1 cellular context compared by ENCODE assay signal in the genomic region with DNA sequence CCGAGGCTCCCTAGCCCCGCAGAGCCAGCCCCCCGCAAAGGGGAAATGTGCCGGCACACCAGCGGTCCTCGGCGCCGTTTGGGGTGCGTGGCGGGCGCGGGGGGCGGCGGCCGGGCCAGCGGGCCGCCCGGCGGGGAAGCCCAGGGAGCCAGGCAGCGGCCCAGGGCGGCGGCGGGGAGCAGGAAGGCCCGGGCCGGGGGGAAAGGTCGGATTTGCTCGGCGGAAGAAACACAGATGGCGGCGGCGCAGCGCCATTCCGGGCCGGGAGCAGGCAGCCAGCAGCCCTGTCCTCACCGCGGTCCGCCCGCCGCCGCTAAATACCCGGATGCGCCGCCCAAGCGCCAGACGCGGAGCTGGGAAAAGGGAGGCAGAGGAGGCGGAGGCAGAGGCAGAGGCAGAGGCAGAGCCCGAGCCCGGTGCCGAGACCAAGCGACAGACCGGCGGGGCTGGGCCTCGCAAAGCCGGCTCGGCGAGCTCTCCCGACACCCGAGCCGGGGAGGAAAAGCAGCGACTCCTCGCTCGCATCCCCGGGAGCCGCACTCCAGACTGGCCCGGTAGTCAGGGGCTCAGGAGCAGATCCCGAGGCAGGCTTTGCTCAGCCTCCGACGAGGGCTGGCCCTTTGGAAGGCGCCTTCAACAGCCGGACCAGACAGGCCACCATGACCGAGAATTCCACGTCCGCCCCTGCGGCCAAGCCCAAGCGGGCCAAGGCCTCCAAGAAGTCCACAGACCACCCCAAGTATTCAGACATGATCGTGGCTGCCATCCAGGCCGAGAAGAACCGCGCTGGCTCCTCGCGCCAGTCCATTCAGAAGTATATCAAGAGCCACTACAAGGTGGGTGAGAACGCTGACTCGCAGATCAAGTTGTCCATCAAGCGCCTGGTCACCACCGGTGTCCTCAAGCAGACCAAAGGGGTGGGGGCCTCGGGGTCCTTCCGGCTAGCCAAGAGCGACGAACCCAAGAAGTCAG.
TF ChIP-seq lines count a peak whose summit lies in the region.

No MANE protein-coding gene starts in this region.

TF ChIP-seq in HepG2, 621 proteins besides CTCF, POLR2A, EP300 and RAD21 (continued from another document and continues in another):
- TF ChIP-seq, protein P1, sequence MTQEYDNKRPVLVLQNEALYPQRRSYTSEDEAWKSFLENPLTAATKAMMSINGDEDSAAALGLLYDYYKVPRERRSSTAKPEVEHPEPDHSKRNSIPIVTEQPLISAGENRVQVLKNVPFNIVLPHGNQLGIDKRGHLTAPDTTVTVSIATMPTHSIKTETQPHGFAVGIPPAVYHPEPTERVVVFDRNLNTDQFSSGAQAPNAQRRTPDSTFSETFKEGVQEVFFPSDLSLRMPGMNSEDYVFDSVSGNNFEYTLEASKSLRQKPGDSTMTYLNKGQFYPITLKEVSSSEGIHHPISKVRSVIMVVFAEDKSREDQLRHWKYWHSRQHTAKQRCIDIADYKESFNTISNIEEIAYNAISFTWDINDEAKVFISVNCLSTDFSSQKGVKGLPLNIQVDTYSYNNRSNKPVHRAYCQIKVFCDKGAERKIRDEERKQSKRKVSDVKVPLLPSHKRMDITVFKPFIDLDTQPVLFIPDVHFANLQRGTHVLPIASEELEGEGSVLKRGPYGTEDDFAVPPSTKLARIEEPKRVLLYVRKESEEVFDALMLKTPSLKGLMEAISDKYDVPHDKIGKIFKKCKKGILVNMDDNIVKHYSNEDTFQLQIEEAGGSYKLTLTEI (CRISPR knock-in tag; conservative IDR thresholded peaks at IDR 0.05) = no peak
- TF ChIP-seq GPN1 (CRISPR knock-in tag; IDR thresholded peaks at IDR 0.05; ENCODE audit: borderline replicate concordance) (no peak), RFX3 (CRISPR knock-in tag; IDR thresholded peaks at IDR 0.05) (peak; percentile 11; the same call in 1 of the 2 replicates), ELF3 (CRISPR knock-in tag; IDR thresholded peaks at IDR 0.05) (peak; percentile 63; the same call in 1 of the 2 replicates), RELA (CRISPR knock-in tag; IDR thresholded peaks at IDR 0.05) (0 out of 2 replicates have a peak, but pooled peaks have one; percentile 56), HNRNPH1 (optimal IDR thresholded peaks at IDR 0.05; ENCODE audit: low read depth, low read length) (peak; percentile 96), REL (CRISPR knock-in tag; conservative IDR thresholded peaks at IDR 0.05) (0 out of 2 replicates have a peak, but pooled peaks have one; percentile 53), KDM1A (CRISPR knock-in tag; IDR thresholded peaks at IDR 0.05) (peak; percentile 41; the same call in 1 of the 2 replicates), NFE2 (CRISPR knock-in tag; IDR thresholded peaks at IDR 0.05) (no peak), SOX13 (IDR thresholded peaks at IDR 0.05) (no peak), SOX13 (CRISPR knock-in tag; conservative IDR thresholded peaks at IDR 0.05 in 1 of 2, IDR thresholded peaks at IDR 0.05 in 1 of 2) (peak in 1 of 2 experiments; percentile 46; a peak in 2 of 4 replicates), PHF20 (CRISPR knock-in tag; IDR thresholded peaks at IDR 0.05) (peak; percentile 53; the same call in 1 of the 2 replicates), KMT2B (CRISPR knock-in tag; IDR thresholded peaks at IDR 0.05) (peak; percentile 37; the same call in 1 of the 2 replicates), ZNF782 (CRISPR knock-in tag; IDR thresholded peaks at IDR 0.05; ENCODE audit: borderline replicate concordance) (peak; percentile 25; the same call in 1 of the 2 replicates), SP1 (IDR thresholded peaks at IDR 0.05) (no peak), SP1 (CRISPR knock-in tag; IDR thresholded peaks at IDR 0.05) (peak; percentile 69; the same call in 1 of the 2 replicates), KAT8 (CRISPR knock-in tag; IDR thresholded peaks at IDR 0.05) (peak; percentile 64), SRY (CRISPR knock-in tag; IDR thresholded peaks at IDR 0.05) (peak; percentile 70), ZNF563 (CRISPR knock-in tag; IDR thresholded peaks at IDR 0.05) (peak; percentile 86), STAG1 (CRISPR knock-in tag; IDR thresholded peaks at IDR 0.05) (peak; percentile 11; the same call in 1 of the 2 replicates), PHF21A (CRISPR knock-in tag; IDR thresholded peaks at IDR 0.05) (peak; percentile 39; the same call in 1 of the 2 replicates), ZMYM4 (CRISPR knock-in tag; IDR thresholded peaks at IDR 0.05) (peak; percentile 60), SMARCE1 (IDR thresholded peaks at IDR 0.05; ENCODE audit: borderline replicate concordance) (no peak), ZNF224 (CRISPR knock-in tag; IDR thresholded peaks at IDR 0.05) (no peak; the same call in 1 of the 2 replicates), ZBTB1 (CRISPR knock-in tag; IDR thresholded peaks at IDR 0.05; ENCODE audit: borderline replicate concordance) (no peak), MTF2 (CRISPR knock-in tag; IDR thresholded peaks at IDR 0.05; ENCODE audit: borderline replicate concordance) (peak; percentile 65; the same call in 1 of the 2 replicates), ZNF253 (CRISPR knock-in tag; IDR thresholded peaks at IDR 0.05; ENCODE audit: borderline replicate concordance) (no peak), GATAD1 (CRISPR knock-in tag; IDR thresholded peaks at IDR 0.05) (peak; percentile 83), TEAD2 (CRISPR knock-in tag; IDR thresholded peaks at IDR 0.05) (no peak; the same call in 1 of the 2 replicates), ZC3H4 (CRISPR knock-in tag; IDR thresholded peaks at IDR 0.05; ENCODE audit: borderline replicate concordance) (no peak), MLLT10 (CRISPR knock-in tag; IDR thresholded peaks at IDR 0.05) (peak; percentile 86), SIX4 (CRISPR knock-in tag; IDR thresholded peaks at IDR 0.05) (0 out of 2 replicates have a peak, but pooled peaks have one; percentile 40), ARNT (IDR thresholded peaks at IDR 0.05) (no peak), RXRA (CRISPR knock-in tag; IDR thresholded peaks at IDR 0.05) (peak; percentile 72), ZNF282 (IDR thresholded peaks at IDR 0.05; ENCODE audit: partially characterized antibody) (no peak), AGO2 (optimal IDR thresholded peaks at IDR 0.05; ENCODE audit: low read depth, low read length) (peak; percentile 99), FOXM1 (CRISPR knock-in tag; IDR thresholded peaks at IDR 0.05) (no peak), MTA1 (CRISPR knock-in tag; IDR thresholded peaks at IDR 0.05; ENCODE audit: borderline replicate concordance) (peak; percentile 59; the same call in 1 of the 2 replicates)
- TF ChIP-seq, protein P2, sequence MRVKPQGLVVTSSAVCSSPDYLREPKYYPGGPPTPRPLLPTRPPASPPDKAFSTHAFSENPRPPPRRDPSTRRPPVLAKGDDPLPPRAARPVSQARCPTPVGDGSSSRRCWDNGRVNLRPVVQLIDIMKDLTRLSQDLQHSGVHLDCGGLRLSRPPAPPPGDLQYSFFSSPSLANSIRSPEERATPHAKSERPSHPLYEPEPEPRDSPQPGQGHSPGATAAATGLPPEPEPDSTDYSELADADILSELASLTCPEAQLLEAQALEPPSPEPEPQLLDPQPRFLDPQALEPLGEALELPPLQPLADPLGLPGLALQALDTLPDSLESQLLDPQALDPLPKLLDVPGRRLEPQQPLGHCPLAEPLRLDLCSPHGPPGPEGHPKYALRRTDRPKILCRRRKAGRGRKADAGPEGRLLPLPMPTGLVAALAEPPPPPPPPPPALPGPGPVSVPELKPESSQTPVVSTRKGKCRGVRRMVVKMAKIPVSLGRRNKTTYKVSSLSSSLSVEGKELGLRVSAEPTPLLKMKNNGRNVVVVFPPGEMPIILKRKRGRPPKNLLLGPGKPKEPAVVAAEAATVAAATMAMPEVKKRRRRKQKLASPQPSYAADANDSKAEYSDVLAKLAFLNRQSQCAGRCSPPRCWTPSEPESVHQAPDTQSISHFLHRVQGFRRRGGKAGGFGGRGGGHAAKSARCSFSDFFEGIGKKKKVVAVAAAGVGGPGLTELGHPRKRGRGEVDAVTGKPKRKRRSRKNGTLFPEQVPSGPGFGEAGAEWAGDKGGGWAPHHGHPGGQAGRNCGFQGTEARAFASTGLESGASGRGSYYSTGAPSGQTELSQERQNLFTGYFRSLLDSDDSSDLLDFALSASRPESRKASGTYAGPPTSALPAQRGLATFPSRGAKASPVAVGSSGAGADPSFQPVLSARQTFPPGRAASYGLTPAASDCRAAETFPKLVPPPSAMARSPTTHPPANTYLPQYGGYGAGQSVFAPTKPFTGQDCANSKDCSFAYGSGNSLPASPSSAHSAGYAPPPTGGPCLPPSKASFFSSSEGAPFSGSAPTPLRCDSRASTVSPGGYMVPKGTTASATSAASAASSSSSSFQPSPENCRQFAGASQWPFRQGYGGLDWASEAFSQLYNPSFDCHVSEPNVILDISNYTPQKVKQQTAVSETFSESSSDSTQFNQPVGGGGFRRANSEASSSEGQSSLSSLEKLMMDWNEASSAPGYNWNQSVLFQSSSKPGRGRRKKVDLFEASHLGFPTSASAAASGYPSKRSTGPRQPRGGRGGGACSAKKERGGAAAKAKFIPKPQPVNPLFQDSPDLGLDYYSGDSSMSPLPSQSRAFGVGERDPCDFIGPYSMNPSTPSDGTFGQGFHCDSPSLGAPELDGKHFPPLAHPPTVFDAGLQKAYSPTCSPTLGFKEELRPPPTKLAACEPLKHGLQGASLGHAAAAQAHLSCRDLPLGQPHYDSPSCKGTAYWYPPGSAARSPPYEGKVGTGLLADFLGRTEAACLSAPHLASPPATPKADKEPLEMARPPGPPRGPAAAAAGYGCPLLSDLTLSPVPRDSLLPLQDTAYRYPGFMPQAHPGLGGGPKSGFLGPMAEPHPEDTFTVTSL (CRISPR knock-in tag; IDR thresholded peaks at IDR 0.05; ENCODE audit: borderline replicate concordance) = no peak
- TF ChIP-seq, protein P3, sequence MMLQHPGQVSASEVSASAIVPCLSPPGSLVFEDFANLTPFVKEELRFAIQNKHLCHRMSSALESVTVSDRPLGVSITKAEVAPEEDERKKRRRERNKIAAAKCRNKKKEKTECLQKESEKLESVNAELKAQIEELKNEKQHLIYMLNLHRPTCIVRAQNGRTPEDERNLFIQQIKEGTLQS (CRISPR knock-in tag; IDR thresholded peaks at IDR 0.05) = peak; percentile 75; the same call in 1 of the 2 replicates
- TF ChIP-seq, protein P4, sequence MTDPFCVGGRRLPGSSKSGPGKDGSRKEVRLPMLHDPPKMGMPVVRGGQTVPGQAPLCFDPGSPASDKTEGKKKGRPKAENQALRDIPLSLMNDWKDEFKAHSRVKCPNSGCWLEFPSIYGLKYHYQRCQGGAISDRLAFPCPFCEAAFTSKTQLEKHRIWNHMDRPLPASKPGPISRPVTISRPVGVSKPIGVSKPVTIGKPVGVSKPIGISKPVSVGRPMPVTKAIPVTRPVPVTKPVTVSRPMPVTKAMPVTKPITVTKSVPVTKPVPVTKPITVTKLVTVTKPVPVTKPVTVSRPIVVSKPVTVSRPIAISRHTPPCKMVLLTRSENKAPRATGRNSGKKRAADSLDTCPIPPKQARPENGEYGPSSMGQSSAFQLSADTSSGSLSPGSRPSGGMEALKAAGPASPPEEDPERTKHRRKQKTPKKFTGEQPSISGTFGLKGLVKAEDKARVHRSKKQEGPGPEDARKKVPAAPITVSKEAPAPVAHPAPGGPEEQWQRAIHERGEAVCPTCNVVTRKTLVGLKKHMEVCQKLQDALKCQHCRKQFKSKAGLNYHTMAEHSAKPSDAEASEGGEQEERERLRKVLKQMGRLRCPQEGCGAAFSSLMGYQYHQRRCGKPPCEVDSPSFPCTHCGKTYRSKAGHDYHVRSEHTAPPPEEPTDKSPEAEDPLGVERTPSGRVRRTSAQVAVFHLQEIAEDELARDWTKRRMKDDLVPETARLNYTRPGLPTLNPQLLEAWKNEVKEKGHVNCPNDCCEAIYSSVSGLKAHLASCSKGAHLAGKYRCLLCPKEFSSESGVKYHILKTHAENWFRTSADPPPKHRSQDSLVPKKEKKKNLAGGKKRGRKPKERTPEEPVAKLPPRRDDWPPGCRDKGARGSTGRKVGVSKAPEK (CRISPR knock-in tag; IDR thresholded peaks at IDR 0.05; ENCODE audit: borderline replicate concordance) = peak; percentile 84; the same call in 1 of the 2 replicates
- TF ChIP-seq, protein P5, sequence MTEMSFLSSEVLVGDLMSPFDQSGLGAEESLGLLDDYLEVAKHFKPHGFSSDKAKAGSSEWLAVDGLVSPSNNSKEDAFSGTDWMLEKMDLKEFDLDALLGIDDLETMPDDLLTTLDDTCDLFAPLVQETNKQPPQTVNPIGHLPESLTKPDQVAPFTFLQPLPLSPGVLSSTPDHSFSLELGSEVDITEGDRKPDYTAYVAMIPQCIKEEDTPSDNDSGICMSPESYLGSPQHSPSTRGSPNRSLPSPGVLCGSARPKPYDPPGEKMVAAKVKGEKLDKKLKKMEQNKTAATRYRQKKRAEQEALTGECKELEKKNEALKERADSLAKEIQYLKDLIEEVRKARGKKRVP (CRISPR knock-in tag; IDR thresholded peaks at IDR 0.05) = peak in 1 of 2 experiments; percentile 70; a peak in 2 of 4 replicates
- TF ChIP-seq, protein P6, sequence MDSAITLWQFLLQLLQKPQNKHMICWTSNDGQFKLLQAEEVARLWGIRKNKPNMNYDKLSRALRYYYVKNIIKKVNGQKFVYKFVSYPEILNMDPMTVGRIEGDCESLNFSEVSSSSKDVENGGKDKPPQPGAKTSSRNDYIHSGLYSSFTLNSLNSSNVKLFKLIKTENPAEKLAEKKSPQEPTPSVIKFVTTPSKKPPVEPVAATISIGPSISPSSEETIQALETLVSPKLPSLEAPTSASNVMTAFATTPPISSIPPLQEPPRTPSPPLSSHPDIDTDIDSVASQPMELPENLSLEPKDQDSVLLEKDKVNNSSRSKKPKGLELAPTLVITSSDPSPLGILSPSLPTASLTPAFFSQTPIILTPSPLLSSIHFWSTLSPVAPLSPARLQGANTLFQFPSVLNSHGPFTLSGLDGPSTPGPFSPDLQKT (CRISPR knock-in tag; IDR thresholded peaks at IDR 0.05; ENCODE audit: borderline replicate concordance) = no peak
- TF ChIP-seq, protein P7, sequence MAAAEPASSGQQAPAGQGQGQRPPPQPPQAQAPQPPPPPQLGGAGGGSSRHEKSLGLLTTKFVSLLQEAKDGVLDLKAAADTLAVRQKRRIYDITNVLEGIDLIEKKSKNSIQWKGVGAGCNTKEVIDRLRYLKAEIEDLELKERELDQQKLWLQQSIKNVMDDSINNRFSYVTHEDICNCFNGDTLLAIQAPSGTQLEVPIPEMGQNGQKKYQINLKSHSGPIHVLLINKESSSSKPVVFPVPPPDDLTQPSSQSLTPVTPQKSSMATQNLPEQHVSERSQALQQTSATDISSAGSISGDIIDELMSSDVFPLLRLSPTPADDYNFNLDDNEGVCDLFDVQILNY (CRISPR knock-in tag; conservative IDR thresholded peaks at IDR 0.05) = no peak; the same call in 1 of the 2 replicates
- TF ChIP-seq, protein P8, sequence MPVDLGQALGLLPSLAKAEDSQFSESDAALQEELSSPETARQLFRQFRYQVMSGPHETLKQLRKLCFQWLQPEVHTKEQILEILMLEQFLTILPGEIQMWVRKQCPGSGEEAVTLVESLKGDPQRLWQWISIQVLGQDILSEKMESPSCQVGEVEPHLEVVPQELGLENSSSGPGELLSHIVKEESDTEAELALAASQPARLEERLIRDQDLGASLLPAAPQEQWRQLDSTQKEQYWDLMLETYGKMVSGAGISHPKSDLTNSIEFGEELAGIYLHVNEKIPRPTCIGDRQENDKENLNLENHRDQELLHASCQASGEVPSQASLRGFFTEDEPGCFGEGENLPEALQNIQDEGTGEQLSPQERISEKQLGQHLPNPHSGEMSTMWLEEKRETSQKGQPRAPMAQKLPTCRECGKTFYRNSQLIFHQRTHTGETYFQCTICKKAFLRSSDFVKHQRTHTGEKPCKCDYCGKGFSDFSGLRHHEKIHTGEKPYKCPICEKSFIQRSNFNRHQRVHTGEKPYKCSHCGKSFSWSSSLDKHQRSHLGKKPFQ (CRISPR knock-in tag; IDR thresholded peaks at IDR 0.05; ENCODE audit: insufficient replicate concordance) = no peak
